8 cellular contexts compared by ENCODE assay signal in the genomic region with DNA sequence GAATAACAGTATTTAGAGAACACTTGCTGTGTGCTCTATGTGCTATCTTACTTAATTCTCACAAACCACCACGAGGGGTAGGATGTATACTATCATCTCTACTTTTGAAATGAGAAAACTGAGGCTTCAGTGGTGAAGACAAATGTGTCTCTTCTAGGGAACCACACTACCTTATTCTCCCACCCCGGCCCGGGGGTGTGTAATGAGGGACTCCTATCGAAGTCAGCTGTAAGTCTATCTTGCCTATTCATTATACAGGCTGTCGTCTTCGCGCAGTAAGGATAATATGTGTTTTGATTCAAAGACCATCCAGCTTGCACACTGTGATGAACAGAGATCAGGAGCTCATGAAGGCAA. TPM values are rescaled to one million over a fixed set of nuclear protein-coding genes. Genes with fewer than 3 reads are reported as not detected.
DNase-seq lines count a peak whose midpoint lies in the region; ATAC-seq, FAIRE-seq and TF ChIP-seq lines count a peak whose summit lies in the region.

No MANE protein-coding gene starts in this region.

- peak overlapping the region; percentile 78 to 93 (median 90) for H3K4me3 Mint-ChIP-seq in CD4-positive, alpha-beta memory T cell
- peak overlapping the region; percentile 91 for H3K4me3 Mint-ChIP-seq in stimulated activated effector memory CD8-positive, alpha-beta T cell treated with anti-CD3 and anti-CD28 coated beads, Interleukin-12 subunit alpha, Interleukin-12 subunit beta, amount 100 ng/mL, for 72 hours

- peak overlapping the region; percentile 99 for H3K9ac ChIP-seq in keratinocyte (ENCODE audit: control insufficient read depth, extremely low read depth, insufficient read depth, low read length)

- H4K20me1 ChIP-seq in keratinocyte (ENCODE audit: control insufficient read depth, extremely low read depth, insufficient read depth, low read length) = peaks cover 21% of the 10 kb centered on the region

- H3K4me3 ChIP-seq in CD4-positive, alpha-beta memory T cell (ENCODE audit: low read length in 2 of 2) = peak overlapping the region; percentile 39 to 68
- peak overlapping the region; percentile 68 for H3K4me3 ChIP-seq in HL-60 (replicated peaks; ENCODE audit: insufficient read depth, low read length)
- H3K4me3 ChIP-seq in keratinocyte (ENCODE audit: control insufficient read depth in 2 of 3, extremely low read depth in 1 of 3, insufficient read depth in 2 of 3, low read depth in 1 of 3, low read length in 3 of 3) = peak overlapping the region; percentile 82 to 96 (median 95)

- intact Hi-C loops in CD4-positive, alpha-beta memory T cell (cut with micrococcal nuclease) = loop anchor here (2.0 to 5.0 kb wide), 6 partner anchors 17 to 1250 kb away; a partner anchor contains a TSS

- H3K4me2 ChIP-seq in keratinocyte (ENCODE audit: control insufficient read depth, extremely low read depth, insufficient read depth, low read depth, low read length) = peak overlapping the region; percentile 88

- H3K27me3 ChIP-seq in CD4-positive, alpha-beta memory T cell (ENCODE audit: insufficient read depth, low read length) = no peaks in the 10 kb centered on the region
- H3K27me3 ChIP-seq in HL-60 (ENCODE audit: insufficient read depth, poor library complexity, severe bottlenecking) (no peaks in the 10 kb centered on the region), keratinocyte (ENCODE audit: control insufficient read depth, extremely low read depth, insufficient read depth, low read length) (no peaks in the 10 kb centered on the region)

- TF ChIP-seq CTCF in HL-60 (IDR thresholded peaks at IDR 0.05; ENCODE audit: insufficient read depth, low read length) = no peak
- TF ChIP-seq CTCF in keratinocyte (optimal IDR thresholded peaks at IDR 0.05 in 1 of 3, IDR thresholded peaks at IDR 0.05 in 1 of 3, conservative IDR thresholded peaks at IDR 0.05 in 1 of 3; ENCODE audit: extremely low read depth in 1 of 3, insufficient read depth in 2 of 3, low read length in 3 of 3) = peak in 1 of 3 experiments; percentile 24

- H3K9me1 ChIP-seq in keratinocyte (ENCODE audit: control insufficient read depth, extremely low read depth, insufficient read depth, low read length) = no peaks in the 10 kb centered on the region

- H3K9me3 ChIP-seq in CD4-positive, alpha-beta memory T cell (ENCODE audit: control insufficient read depth in 1 of 2, low read length in 2 of 2) = no peaks in the 10 kb centered on the region
- no peaks in the 10 kb centered on the region for H3K9me3 ChIP-seq in keratinocyte (ENCODE audit: control insufficient read depth, low read depth, low read length)

- peak overlapping the region; percentile 91 to 95 (median 93) for H3K27ac Mint-ChIP-seq in CD4-positive, alpha-beta memory T cell
- H3K27ac Mint-ChIP-seq in stimulated activated effector memory CD8-positive, alpha-beta T cell treated with anti-CD3 and anti-CD28 coated beads, Interleukin-12 subunit alpha, Interleukin-12 subunit beta, amount 100 ng/mL, for 72 hours = peak overlapping the region; percentile 92

- no peak overlapping the region for H2AFZ ChIP-seq in keratinocyte (ENCODE audit: control insufficient read depth, low read length)

- ATAC-seq in stimulated activated effector memory CD8-positive, alpha-beta T cell treated with anti-CD3 and anti-CD28 coated beads, Interleukin-12 subunit alpha, Interleukin-12 subunit beta, amount 100 ng/mL, for 72 hours = peak; percentile 75
- ATAC-seq in GM21717 (IDR thresholded peaks at IDR 0.05; ENCODE audit: unreplicated experiment) = no peak

- POLR2A ChIA-PET in CD4-positive, alpha-beta memory T cell (lab: Charles Lee; ENCODE audit: partially characterized antibody) = interaction anchor here (0.6 to 6.2 kb wide), 11 partner anchors 9 to 1091 kb away, joined by 3 to 82 read pairs (median 4); a partner anchor contains a TSS

- H3K27ac ChIP-seq in CD4-positive, alpha-beta memory T cell (ENCODE audit: low read depth, low read length) = peak overlapping the region; percentile 83
- H3K27ac ChIP-seq in HL-60 (replicated peaks) = peak overlapping the region; percentile 91
- H3K27ac ChIP-seq in keratinocyte (ENCODE audit: control insufficient read depth, insufficient read depth, low read length) = peak overlapping the region; percentile 94

- no peak for FAIRE-seq in keratinocyte (lab: Jason Lieb, UNC)

- H3K4me1 Mint-ChIP-seq in CD4-positive, alpha-beta memory T cell = peaks cover 32 to 63% (median 44%) of the 10 kb centered on the region in 4 donors
- H3K4me1 Mint-ChIP-seq in stimulated activated effector memory CD8-positive, alpha-beta T cell treated with anti-CD3 and anti-CD28 coated beads, Interleukin-12 subunit alpha, Interleukin-12 subunit beta, amount 100 ng/mL, for 72 hours = peaks cover 55% of the 10 kb centered on the region

- peaks cover 18% of the 10 kb centered on the region for H3K36me3 ChIP-seq in CD4-positive, alpha-beta memory T cell (ENCODE audit: insufficient read depth, low read length)
- peaks cover 7 to 29% of the 10 kb centered on the region in 2 experiments for H3K36me3 ChIP-seq in keratinocyte (ENCODE audit: control insufficient read depth in 2 of 2, extremely low read depth in 1 of 2, insufficient read depth in 2 of 2, low read length in 2 of 2)

- H3K4me1 ChIP-seq in CD4-positive, alpha-beta memory T cell (ENCODE audit: insufficient read depth, low read length) = peaks cover 48% of the 10 kb centered on the region
- peaks cover 14% of the 10 kb centered on the region for H3K4me1 ChIP-seq in keratinocyte (ENCODE audit: control insufficient read depth, extremely low read depth, insufficient read depth, low read length)

- H3K79me2 ChIP-seq in keratinocyte (ENCODE audit: control insufficient read depth, insufficient read depth, low read length) = peaks cover 58% of the 10 kb centered on the region

- peaks cover 12 to 35% of the 10 kb centered on the region in 2 donors for H3K36me3 Mint-ChIP-seq in CD4-positive, alpha-beta memory T cell
- H3K36me3 Mint-ChIP-seq in stimulated activated effector memory CD8-positive, alpha-beta T cell treated with anti-CD3 and anti-CD28 coated beads, Interleukin-12 subunit alpha, Interleukin-12 subunit beta, amount 100 ng/mL, for 72 hours = peaks cover 61% of the 10 kb centered on the region

- dilution Hi-C loops in keratinocyte (cut with MboI; ENCODE audit: extremely low pct_ligation_motif_present, low sequenced_read_pairs) = no loop called here

- peak in 3 of 5 donors; percentile 45 to 61 (median 50) for DNase-seq in CD4-positive, alpha-beta memory T cell
- DNase-seq in HL-60 (ENCODE audit: low read depth in 1 of 2, low spot score in 1 of 2) = no peak
- DNase-seq in activated T-cell treated with anti-CD3 and anti-CD28 coated beads, Interleukin-2, amount 50 U/mL, for 48 hours = peak; percentile 84 to 85
- DNase-seq in keratinocyte (ENCODE audit: low read depth, low spot score) = no peak
- peak; percentile 51 to 85 for DNase-seq in stimulated activated effector memory CD8-positive, alpha-beta T cell treated with anti-CD3 and anti-CD28 coated beads, Interleukin-12 subunit alpha, Interleukin-12 subunit beta, amount 100 ng/mL, for 72 hours (ENCODE audit: low spot score in 2 of 2)
- no peak for DNase-seq in GOT3 (lab: John Stamatoyannopoulos, UW)
- DNase-seq in epidermal melanocyte (ENCODE audit: insufficient read length, low spot score) = no peak

- no peaks in the 10 kb centered on the region for H3K27me3 Mint-ChIP-seq in CD4-positive, alpha-beta memory T cell

- CTCF ChIA-PET in CD4-positive, alpha-beta memory T cell (lab: Charles Lee; ENCODE audit: partially characterized antibody) = interaction anchor here (1.2 to 4.2 kb wide), 6 partner anchors 9 to 199 kb away, joined by 3 to 28 read pairs (median 9); no protein-coding TSS in a partner anchor

- no peaks in the 10 kb centered on the region for H3K9me3 Mint-ChIP-seq in CD4-positive, alpha-beta memory T cell
- H3K9me3 Mint-ChIP-seq in stimulated activated effector memory CD8-positive, alpha-beta T cell treated with anti-CD3 and anti-CD28 coated beads, Interleukin-12 subunit alpha, Interleukin-12 subunit beta, amount 100 ng/mL, for 72 hours = no peaks in the 10 kb centered on the region

RNA-seq across cellular contexts. Expression of a gene that starts 1.1 kb away (rescaled TPM):
- 10 to 100 TPM; 41.3 to 41.4 TPM for total RNA-seq in CD4-positive, alpha-beta memory T cell
- 10 to 100 TPM in 1 of 2 donors, 1 to 10 TPM in 1; 2.6 to 35.5 TPM for polyA plus RNA-seq in CD4-positive, alpha-beta memory T cell
- polyA plus RNA-seq in keratinocyte = 9.6 to 24.7 TPM (median 21.8 TPM) in 3 replicates
- polyA plus RNA-seq in keratinocyte (2011; ENCODE audit: low read depth) = 56.8 TPM
- polyA plus RNA-seq in keratinocyte (2011; cell fraction: cytosol; rRNA removed) = 20.2 and 22.1 TPM in 2 replicates
- polyA plus RNA-seq in keratinocyte (2011; cell fraction: nucleus; rRNA removed) = 24.9 and 28.4 TPM in 2 replicates
- 36.4 and 41.2 TPM in 2 replicates for polyA plus RNA-seq in keratinocyte (2012; ENCODE audit: low replicate concordance)
- polyA minus RNA-seq in keratinocyte = 8.3 to 22.6 TPM (median 22.1 TPM) in 3 replicates
- polyA minus RNA-seq in keratinocyte (2011; cell fraction: cytosol; rRNA and poly(A)+ RNA removed) = 15.3 TPM
- polyA minus RNA-seq in keratinocyte (2011; cell fraction: nucleus; rRNA and poly(A)+ RNA removed) = 12.2 and 17.5 TPM in 2 replicates

RNA-seq across cellular contexts. Expression of a gene that starts 1.3 kb away (rescaled TPM):
- 1 to 10 TPM; 2.8 to 3.2 TPM for total RNA-seq in CD4-positive, alpha-beta memory T cell
- polyA plus RNA-seq in CD4-positive, alpha-beta memory T cell = 1 to 10 TPM in 1 of 2 donors, under 1 TPM in 1; 0.55 to 1.9 TPM
- 3.8 to 4.8 TPM (median 4.3 TPM) in 3 replicates for polyA plus RNA-seq in keratinocyte
- polyA plus RNA-seq in keratinocyte (2011; ENCODE audit: low read depth) = 3.9 TPM
- polyA plus RNA-seq in keratinocyte (2011; cell fraction: cytosol; rRNA removed) = 4.5 and 5.3 TPM in 2 replicates
- polyA plus RNA-seq in keratinocyte (2011; cell fraction: nucleus; rRNA removed) = 6.7 and 7.2 TPM in 2 replicates
- 3.2 and 7.4 TPM in 2 replicates for polyA plus RNA-seq in keratinocyte (2012; ENCODE audit: low replicate concordance)
- 1.4 to 4.9 TPM (median 4.2 TPM) in 3 replicates for polyA minus RNA-seq in keratinocyte
- 4.2 TPM for polyA minus RNA-seq in keratinocyte (2011; cell fraction: cytosol; rRNA and poly(A)+ RNA removed)
- 2.1 and 4.0 TPM in 2 replicates for polyA minus RNA-seq in keratinocyte (2011; cell fraction: nucleus; rRNA and poly(A)+ RNA removed)

Comparison
In these comparisons a context has a peak if more than half of its experiments do, and no peak if none do; other contexts are left out.
1. DNase-seq: peak in CD4-positive, alpha-beta memory T cell (3 of 5), activated T-cell treated with anti-CD3 and anti-CD28 coated beads, Interleukin-2, amount 50 U/mL, for 48 hours (2 of 2) and stimulated activated effector memory CD8-positive, alpha-beta T cell treated with anti-CD3 and anti-CD28 coated beads, Interleukin-12 subunit alpha, Interleukin-12 subunit beta, amount 100 ng/mL, for 72 hours (2 of 2); none in HL-60 (0 of 2), keratinocyte (single experiment), GOT3 (single experiment) and epidermal melanocyte (single experiment).
2. Peak in every context shown above with its lines, with median percentiles within 50 percentile points of each other: H3K27ac ChIP-seq and H3K4me3 ChIP-seq.